In the genomic region with DNA sequence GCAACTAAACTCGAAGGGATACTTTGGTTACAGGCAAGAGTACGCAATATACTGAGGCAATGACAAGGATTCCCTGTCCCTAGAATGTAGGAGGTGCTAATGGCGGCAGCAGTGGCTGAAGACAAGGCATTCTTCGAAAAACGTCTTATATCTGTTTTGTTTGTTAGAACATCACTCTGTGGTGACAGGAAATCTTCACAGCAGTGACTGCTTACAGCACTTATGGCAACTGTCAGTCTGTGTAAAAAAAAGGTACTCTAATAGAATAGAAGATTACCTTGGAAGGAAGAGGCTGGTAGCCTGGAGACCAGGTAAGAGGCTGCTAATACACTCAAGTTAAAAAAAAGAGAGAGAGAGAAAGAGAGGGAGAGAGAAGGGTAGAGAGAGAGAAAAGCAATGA, we compare ENCODE assay signal across 27 cellular contexts.
A peak's percentile ranks its signal among the peaks of the same experiment; 100 is the strongest.
DNase-seq lines count a peak whose midpoint lies in the region; TF ChIP-seq lines count a peak whose summit lies in the region.
"Had no signal": no experiment of that assay in that cellular context is flagged by ENCODE, and none has a peak within 500 bp of the region (broad histone marks: within the 10 kb centered on the region; RNA-seq: fewer than 3 reads in every experiment).

No MANE protein-coding gene starts in this region.

- H3K9ac ChIP-seq in neural cell (ENCODE audit: low read length), result no peak overlapping the region
- H3K9ac ChIP-seq: BLaER1; BLaER1 treated with 17β-estradiol and CSF1 and Interleukin-3, amounts not matched to agents 10 nM and 100 nM had no signal

- no peaks in the 10 kb centered on the region for H3K79me2 ChIP-seq in neural cell (replicated peaks; ENCODE audit: insufficient read depth, low read length)

- H3K4me2 ChIP-seq in neural cell (ENCODE audit: low read length), result no peak overlapping the region
- H3K4me2 ChIP-seq: A549; BLaER1; BLaER1 treated with 17β-estradiol and CSF1 and Interleukin-3, amounts not matched to agents 10 nM and 100 nM had no signal

- no peaks in the 10 kb centered on the region for H3K27me3 ChIP-seq in neural cell (ENCODE audit: insufficient read depth, low read depth, low read length)
- H3K27me3 ChIP-seq: BE2C; BLaER1; BLaER1 treated with 17β-estradiol and CSF1 and Interleukin-3, amounts not matched to agents 10 nM and 100 nM had no signal

- H3K27ac ChIP-seq in neural cell (ENCODE audit: low read length), result no peak overlapping the region
- H3K27ac ChIP-seq: 22Rv1; A549; BLaER1; BLaER1 treated with 17β-estradiol and CSF1 and Interleukin-3, amounts not matched to agents 10 nM and 100 nM; C4-2B had no signal

- no peaks in the 10 kb centered on the region for H3K9me3 ChIP-seq in neural cell (ENCODE audit: low read length)
- H3K9me3 ChIP-seq: BE2C, Caco-2 had no signal

- no peak for TF ChIP-seq CTCF in neural cell (IDR thresholded peaks at IDR 0.05; ENCODE audit: poor library complexity, severe bottlenecking)

- no peaks in the 10 kb centered on the region for H3K36me3 ChIP-seq in neural cell (ENCODE audit: insufficient read depth, low read length)
- H3K36me3 ChIP-seq: BE2C; BLaER1; BLaER1 treated with 17β-estradiol and CSF1 and Interleukin-3, amounts not matched to agents 10 nM and 100 nM had no signal

- TF ChIP-seq EP300 in neural cell (conservative IDR thresholded peaks at IDR 0.05; ENCODE audit: poor library complexity, severe bottlenecking), result peak; percentile 81

- no peaks in the 10 kb centered on the region for H3F3A ChIP-seq in neural cell (ENCODE audit: insufficient read depth, low read length, poor library complexity, severe bottlenecking)

- H3K4me3 ChIP-seq in neural cell (ENCODE audit: low read length), result no peak overlapping the region
- H3K4me3 ChIP-seq: A549; BLaER1; BLaER1 treated with 17β-estradiol and CSF1 and Interleukin-3, amounts not matched to agents 10 nM and 100 nM had no signal

- no peak for DNase-seq in NCI-H2029 treated with DMSO at 0.1 percent for 48 hours (lab: John Stamatoyannopoulos, UW)
- DNase-seq: 8988T; ACHN; AML-193; BE2C; C1 segment of cervical spinal cord; Caco-2; Calu3; CD4-positive, alpha-beta memory T cell; CD4-positive, alpha-beta T cell; CD4-positive, CD25-positive, alpha-beta regulatory T cell; CD8-positive, alpha-beta memory T cell; CD8-positive, alpha-beta T cell; COR-L47; DMS 273 treated with DMSO at 0.1 percent for 48 hours; DMS153; DMS53; DMS79; DMS79 treated with DMSO at 0.1 percent for 48 hours; DND-41; EL had no signal

- no peak overlapping the region for H2AFZ ChIP-seq in neural cell (ENCODE audit: low read depth, low read length)

- H4K20me1 ChIP-seq in neural cell (ENCODE audit: insufficient read depth), result no peaks in the 10 kb centered on the region
- H4K20me1 ChIP-seq: BLaER1; BLaER1 treated with 17β-estradiol and CSF1 and Interleukin-3, amounts not matched to agents 10 nM and 100 nM had no signal

- H3K9me2 ChIP-seq in neural cell (ENCODE audit: insufficient read depth, low read length), result no peaks in the 10 kb centered on the region

- no peak for TF ChIP-seq RAD21 in neural cell (conservative IDR thresholded peaks at IDR 0.05)

TF ChIP-seq in neural cell, 6 proteins besides CTCF, POLR2A, EP300 and RAD21:
- peak; percentile 75 for TF ChIP-seq POLR2AphosphoS5 (IDR thresholded peaks at IDR 0.05)
- no peak for TF ChIP-seq TAF1 (IDR thresholded peaks at IDR 0.05; ENCODE audit: low read depth)
